ENCODE assay signal across 13 cellular contexts in the genomic region with DNA sequence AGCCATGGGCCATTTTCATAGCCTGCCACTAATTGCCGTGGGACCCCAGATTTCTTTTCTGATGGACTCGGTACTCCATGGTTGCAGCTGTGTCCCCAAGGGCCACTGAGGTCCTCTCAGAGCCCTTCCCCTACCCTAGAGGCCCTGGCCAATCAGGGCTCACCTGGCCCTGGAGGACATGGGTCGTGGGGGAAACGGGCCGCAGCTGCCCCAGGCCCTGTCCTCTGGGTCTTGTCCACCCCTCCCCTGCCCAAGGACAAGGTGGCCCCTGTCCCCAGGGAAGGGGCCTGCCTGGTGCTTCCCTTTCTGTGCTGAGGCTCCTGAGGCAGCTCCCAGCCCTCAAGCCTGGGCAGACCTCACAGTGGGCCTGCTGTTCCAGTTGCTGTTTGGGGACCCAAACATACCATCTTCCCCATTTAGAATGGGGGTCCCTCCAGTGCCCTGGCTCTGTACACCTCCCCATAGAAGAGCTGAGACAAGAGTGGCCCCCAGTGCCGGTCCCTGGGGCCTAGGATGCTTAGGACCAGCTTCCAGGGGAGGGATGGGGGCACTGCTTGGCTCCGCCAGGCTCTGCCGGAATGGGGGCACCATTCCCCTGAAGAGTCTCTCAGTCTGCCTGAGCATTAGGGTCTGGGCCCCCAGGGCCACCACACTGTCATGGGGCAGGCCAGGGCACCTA. TPM values are rescaled to one million over a fixed set of nuclear protein-coding genes. Genes with fewer than 3 reads are reported as not detected.
DNase-seq lines count a peak whose midpoint lies in the region; ATAC-seq, FAIRE-seq and TF ChIP-seq lines count a peak whose summit lies in the region.
"Had no signal": no experiment of that assay in that cellular context is flagged by ENCODE, and none has a peak within 500 bp of the region (broad histone marks: within the 10 kb centered on the region; RNA-seq: fewer than 3 reads in every experiment).

No MANE protein-coding gene starts in this region.

- H3K4me1 Mint-ChIP-seq in activated T-helper 17 cell treated with anti-CD3 and anti-CD28 coated beads, Interleukin-2, amount 50 U/mL, for 72 hours = peaks cover 24% of the 10 kb centered on the region

- TF ChIP-seq POLR2A in gastrocnemius medialis (IDR thresholded peaks at IDR 0.05) = no peak

- no peaks in the 10 kb centered on the region for H3K27me3 ChIP-seq in liver (ENCODE audit: control insufficient read depth in 4 of 4, insufficient read depth in 4 of 4, low read length in 3 of 4)
- no peaks in the 10 kb centered on the region for H3K27me3 ChIP-seq in gastrocnemius medialis

- H3K9ac ChIP-seq in liver (ENCODE audit: low read depth in 1 of 2, low read length in 2 of 2) = no peak overlapping the region

- no peak for ATAC-seq in activated T-helper 17 cell treated with anti-CD3 and anti-CD28 coated beads, Interleukin-2, amount 50 U/mL, for 72 hours (replicated peaks)
- ATAC-seq in gastrocnemius medialis = no peak
- no peak for ATAC-seq in GM21528 (IDR thresholded peaks at IDR 0.05; ENCODE audit: low FRiP score, unreplicated experiment)
- no peak for ATAC-seq in GM19467 (IDR thresholded peaks at IDR 0.05; ENCODE audit: unreplicated experiment)

- H3K4me3 Mint-ChIP-seq in activated T-helper 17 cell treated with anti-CD3 and anti-CD28 coated beads, Interleukin-2, amount 50 U/mL, for 72 hours = peak overlapping the region; percentile 19

- H3K4me3 ChIP-seq in liver (ENCODE audit: low read depth in 1 of 3, low read length in 3 of 3) (no peak overlapping the region), gastrocnemius medialis (no peak overlapping the region)
- H3K4me3 ChIP-seq: GM23248, SK-N-MC had no signal

- H3K9me3 Mint-ChIP-seq in activated T-helper 17 cell treated with anti-CD3 and anti-CD28 coated beads, Interleukin-2, amount 50 U/mL, for 72 hours = no peaks in the 10 kb centered on the region

- H3K9me3 ChIP-seq in liver (ENCODE audit: control insufficient read depth in 4 of 4, low read length in 3 of 4) (no peaks in the 10 kb centered on the region), gastrocnemius medialis (no peaks in the 10 kb centered on the region)

- peak overlapping the region; percentile 20 for H3K27ac Mint-ChIP-seq in activated T-helper 17 cell treated with anti-CD3 and anti-CD28 coated beads, Interleukin-2, amount 50 U/mL, for 72 hours

- DNase-seq in gastrocnemius medialis (no peak), HTR-8/SVneo (ENCODE audit: insufficient read length, low spot score) (no peak)
- DNase-seq in stimulated activated CD4-positive, alpha-beta T cell treated with anti-CD3 and anti-CD28 coated beads, Interleukin-4, amount 100 ng/mL, for 1 hour = no peak
- DNase-seq: activated CD4-positive, alpha-beta T cell treated with anti-CD3 and anti-CD28 coated beads for 1 hour; GM23248; NCI-H1417 had no signal

- in situ Hi-C loops in gastrocnemius medialis (cut with MboI; ENCODE audit: low sequenced_read_pairs in 4 of 4) = no loop called here

- peaks cover 17% of the 10 kb centered on the region for H3K36me3 Mint-ChIP-seq in activated T-helper 17 cell treated with anti-CD3 and anti-CD28 coated beads, Interleukin-2, amount 50 U/mL, for 72 hours (ENCODE audit: low read depth)

- H3K27ac ChIP-seq in C4-2B (peak overlapping the region; percentile 39; the same call in 1 of the 2 replicates), liver (ENCODE audit: low read depth in 1 of 2, low read length in 2 of 2) (peak overlapping the region; percentile 36 to 47), gastrocnemius medialis (peak overlapping the region; percentile 96 to 100 (median 100))
- H3K27ac ChIP-seq: SK-N-MC had no signal

- no peak for FAIRE-seq in HTR-8/SVneo (lab: Jason Lieb, UNC)
- FAIRE-seq: colon had no signal

- 89% methylated on average over 8 of the region's 8 CpGs for WGBS in liver

- TF ChIP-seq CTCF in C4-2B (conservative IDR thresholded peaks at IDR 0.05) (no peak), liver (IDR thresholded peaks at IDR 0.05; ENCODE audit: low read depth, low read length, missing input control) (no peak), gastrocnemius medialis (IDR thresholded peaks at IDR 0.05 in 4 of 5, conservative IDR thresholded peaks at IDR 0.05 in 1 of 5) (no peak)

- H3K36me3 ChIP-seq in liver (ENCODE audit: control insufficient read depth in 4 of 4, insufficient read depth in 3 of 4, low read depth in 1 of 4, low read length in 3 of 4) (peaks cover 0 to 2% (median 0%) of the 10 kb centered on the region in 4 donors), gastrocnemius medialis (no peaks in the 10 kb centered on the region)

- peaks cover 15 to 62% (median 48%) of the 10 kb centered on the region in 4 donors for H3K4me1 ChIP-seq in liver (ENCODE audit: control insufficient read depth in 4 of 4, insufficient read depth in 4 of 4, low read length in 3 of 4)
- peaks cover 69 to 73% of the 10 kb centered on the region in 2 donors for H3K4me1 ChIP-seq in gastrocnemius medialis

- no peak for TF ChIP-seq RAD21 in liver (IDR thresholded peaks at IDR 0.05)

- intact Hi-C loops in gastrocnemius medialis (cut with DNase I; ENCODE audit: low total_unique reads) = no loop called here

- H3K27me3 Mint-ChIP-seq in activated T-helper 17 cell treated with anti-CD3 and anti-CD28 coated beads, Interleukin-2, amount 50 U/mL, for 72 hours = no peaks in the 10 kb centered on the region

TF ChIP-seq in liver, 16 proteins besides CTCF, POLR2A, EP300 and RAD21 (continues in another document):
- TF ChIP-seq HNF4G (IDR thresholded peaks at IDR 0.05) (no peak), GABPA (IDR thresholded peaks at IDR 0.05 in 1 of 2, conservative IDR thresholded peaks at IDR 0.05 in 1 of 2) (no peak), MAX (IDR thresholded peaks at IDR 0.05) (no peak), RXRA (IDR thresholded peaks at IDR 0.05) (no peak), TAF1 (conservative IDR thresholded peaks at IDR 0.05) (no peak), YY1 (IDR thresholded peaks at IDR 0.05) (no peak), SP1 (IDR thresholded peaks at IDR 0.05) (no peak), NR2F2 (IDR thresholded peaks at IDR 0.05) (no peak)
- TF ChIP-seq, protein P1, sequence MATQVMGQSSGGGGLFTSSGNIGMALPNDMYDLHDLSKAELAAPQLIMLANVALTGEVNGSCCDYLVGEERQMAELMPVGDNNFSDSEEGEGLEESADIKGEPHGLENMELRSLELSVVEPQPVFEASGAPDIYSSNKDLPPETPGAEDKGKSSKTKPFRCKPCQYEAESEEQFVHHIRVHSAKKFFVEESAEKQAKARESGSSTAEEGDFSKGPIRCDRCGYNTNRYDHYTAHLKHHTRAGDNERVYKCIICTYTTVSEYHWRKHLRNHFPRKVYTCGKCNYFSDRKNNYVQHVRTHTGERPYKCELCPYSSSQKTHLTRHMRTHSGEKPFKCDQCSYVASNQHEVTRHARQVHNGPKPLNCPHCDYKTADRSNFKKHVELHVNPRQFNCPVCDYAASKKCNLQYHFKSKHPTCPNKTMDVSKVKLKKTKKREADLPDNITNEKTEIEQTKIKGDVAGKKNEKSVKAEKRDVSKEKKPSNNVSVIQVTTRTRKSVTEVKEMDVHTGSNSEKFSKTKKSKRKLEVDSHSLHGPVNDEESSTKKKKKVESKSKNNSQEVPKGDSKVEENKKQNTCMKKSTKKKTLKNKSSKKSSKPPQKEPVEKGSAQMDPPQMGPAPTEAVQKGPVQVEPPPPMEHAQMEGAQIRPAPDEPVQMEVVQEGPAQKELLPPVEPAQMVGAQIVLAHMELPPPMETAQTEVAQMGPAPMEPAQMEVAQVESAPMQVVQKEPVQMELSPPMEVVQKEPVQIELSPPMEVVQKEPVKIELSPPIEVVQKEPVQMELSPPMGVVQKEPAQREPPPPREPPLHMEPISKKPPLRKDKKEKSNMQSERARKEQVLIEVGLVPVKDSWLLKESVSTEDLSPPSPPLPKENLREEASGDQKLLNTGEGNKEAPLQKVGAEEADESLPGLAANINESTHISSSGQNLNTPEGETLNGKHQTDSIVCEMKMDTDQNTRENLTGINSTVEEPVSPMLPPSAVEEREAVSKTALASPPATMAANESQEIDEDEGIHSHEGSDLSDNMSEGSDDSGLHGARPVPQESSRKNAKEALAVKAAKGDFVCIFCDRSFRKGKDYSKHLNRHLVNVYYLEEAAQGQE (IDR thresholded peaks at IDR 0.05) = no peak

RNA-seq across cellular contexts. Expression of gene RAB11B, which starts 3.2 kb away (rescaled TPM):
- total RNA-seq in activated T-helper 17 cell treated with anti-CD3 and anti-CD28 coated beads, Interleukin-2, amount 50 U/mL, for 72 hours = 10 to 100 TPM; 79.0 to 81.1 TPM
- total RNA-seq in liver (10 to 100 TPM; 31.9 to 91.2 TPM), gastrocnemius medialis (10 to 100 TPM; 13.4 to 42.9 (median 31.0) TPM)
- polyA plus RNA-seq in liver = 10 to 100 TPM; 27.3 to 58.1 TPM

RNA-seq across cellular contexts. Expression of gene MARCHF2, which starts 19.8 kb away (rescaled TPM):
- 10 to 100 TPM; 10.6 to 15.5 TPM for total RNA-seq in activated T-helper 17 cell treated with anti-CD3 and anti-CD28 coated beads, Interleukin-2, amount 50 U/mL, for 72 hours
- 10 to 100 TPM; 78.6 to 89.5 TPM for total RNA-seq in liver
- polyA plus RNA-seq in liver = 10 to 100 TPM; 21.6 to 39.1 TPM
- 100 to 1,000 TPM; 173 to 183 (median 176) TPM for total RNA-seq in gastrocnemius medialis

RNA-seq across cellular contexts. Expression of gene ANGPTL4, which starts 29.4 kb away (rescaled TPM):
- total RNA-seq in activated T-helper 17 cell treated with anti-CD3 and anti-CD28 coated beads, Interleukin-2, amount 50 U/mL, for 72 hours = 100 to 1,000 TPM in 1 of 2 donors, 1 to 10 TPM in 1; 4.8 to 120 TPM
- 100 to 1,000 TPM in 1 of 2 donors, under 1 TPM in 1; 0.65 to 144 TPM for total RNA-seq in liver
- 100 to 1,000 TPM in 1 of 2 donors, 10 to 100 TPM in 1; 25.2 to 118 TPM for polyA plus RNA-seq in liver
- 10 to 100 TPM; 19.7 to 91.8 (median 41.9) TPM for total RNA-seq in gastrocnemius medialis

RNA-seq across cellular contexts. Expression of gene KANK3, which starts 50.3 kb away (rescaled TPM):
- 1 to 10 TPM; 1.4 to 6.3 TPM for total RNA-seq in activated T-helper 17 cell treated with anti-CD3 and anti-CD28 coated beads, Interleukin-2, amount 50 U/mL, for 72 hours
- 1 to 10 TPM; 3.3 to 4.5 TPM for total RNA-seq in liver
- polyA plus RNA-seq in liver = 1 to 10 TPM in 1 of 2 donors, under 1 TPM in 1; 0.44 to 3.6 TPM
- 10 to 100 TPM in 3 of 4 donors, 1 to 10 TPM in 1; 7.1 to 16.0 (median 13.7) TPM for total RNA-seq in gastrocnemius medialis
- polyA plus RNA-seq: GM23248 had no signal

RNA-seq across cellular contexts. Expression of gene HNRNPM, which starts 51.4 kb away (rescaled TPM):
- 100 to 1,000 TPM; 155 to 289 TPM for total RNA-seq in activated T-helper 17 cell treated with anti-CD3 and anti-CD28 coated beads, Interleukin-2, amount 50 U/mL, for 72 hours
- 10 to 100 TPM; 66.3 to 75.1 TPM for total RNA-seq in liver
- 10 to 100 TPM; 39.4 to 86.9 TPM for polyA plus RNA-seq in liver
- total RNA-seq in gastrocnemius medialis = 10 to 100 TPM; 42.5 to 74.6 (median 57.8) TPM

Comparison
In these comparisons a context has a peak if more than half of its experiments do, and no peak if none do; other contexts are left out.
1. H3K27ac ChIP-seq: peak in every context shown above with its lines; median percentile 100 in gastrocnemius medialis; 42 in liver; 39 in C4-2B.
2. RNA of gene MARCHF2, which starts 19.8 kb away (total RNA-seq): 173 to 183 TPM in gastrocnemius medialis and 78.6 to 89.5 TPM in liver; 10.6 to 15.5 TPM in activated T-helper 17 cell treated with anti-CD3 and anti-CD28 coated beads, Interleukin-2, amount 50 U/mL, for 72 hours; every median in the first group is over 4 times any median in the second.